Comparison of ENCODE assay signal across 1 cellular context in genomic region chr11:67995129-67995528, GRCh38. TPM values are rescaled to one million over a fixed set of nuclear protein-coding genes. Genes with fewer than 3 reads are reported as not detected.
"Had no signal": no experiment of that assay in that cellular context is flagged by ENCODE, and none has a peak within 500 bp of the region (broad histone marks: within the 10 kb centered on the region; RNA-seq: fewer than 3 reads in every experiment).

No MANE protein-coding gene starts in this region.

RNA-seq across cellular contexts. Expression of gene ALDH3B1, which starts 15.0 kb away (rescaled TPM):
- total RNA-seq: foreskin keratinocyte had no signal
